Comparison of ENCODE assay signal across 10 cellular contexts in genomic region chr18:32730068-32730467, GRCh38. TPM values are rescaled to one million over a fixed set of nuclear protein-coding genes. Genes with fewer than 3 reads are reported as not detected.
DNase-seq lines count a peak whose midpoint lies in the region; ATAC-seq and TF ChIP-seq lines count a peak whose summit lies in the region.
"Had no signal": no experiment of that assay in that cellular context is flagged by ENCODE, and none has a peak within 500 bp of the region (broad histone marks: within the 10 kb centered on the region; RNA-seq: fewer than 3 reads in every experiment).

No MANE protein-coding gene starts in this region.

- H3K4me3 ChIP-seq in DOHH2 (ENCODE audit: low read length): peak overlapping the region; percentile 72
- peak overlapping the region; percentile 52 for H3K4me3 ChIP-seq in MG63
- H3K4me3 ChIP-seq in colonic mucosa: peak overlapping the region; percentile 18
- H3K4me3 ChIP-seq in retinal pigment epithelial cell (ENCODE audit: low read length): peak overlapping the region; percentile 52
- peak overlapping the region in 1 of 2 donors; percentile 17 for H3K4me3 ChIP-seq in body of pancreas

- H3K79me2 ChIP-seq in DOHH2 (ENCODE audit: control insufficient read depth, low read length): peaks cover 18% of the 10 kb centered on the region

- H3F3A ChIP-seq in DOHH2 (ENCODE audit: control insufficient read depth, insufficient read depth): no peaks in the 10 kb centered on the region

- H3K9me2 ChIP-seq in DOHH2 (replicated peaks; ENCODE audit: control insufficient read depth, low read length): no peaks in the 10 kb centered on the region

- H4K20me1 ChIP-seq in DOHH2 (ENCODE audit: control insufficient read depth, insufficient read depth, low read depth, low read length): no peaks in the 10 kb centered on the region

- ATAC-seq in body of pancreas: no peak

- no peaks in the 10 kb centered on the region for H3K27me3 ChIP-seq in DOHH2 (ENCODE audit: control insufficient read depth, low read length)
- H3K27me3 ChIP-seq in MG63: no peaks in the 10 kb centered on the region
- H3K27me3 ChIP-seq in colonic mucosa: no peaks in the 10 kb centered on the region
- no peaks in the 10 kb centered on the region for H3K27me3 ChIP-seq in body of pancreas

- H3K27ac ChIP-seq in DOHH2 (ENCODE audit: low read depth, low read length): 0 out of 2 replicates have a peak overlapping the region, but pooled peaks have one; percentile 13
- H3K27ac ChIP-seq in colonic mucosa: no peak overlapping the region
- H3K27ac ChIP-seq in body of pancreas: no peak overlapping the region
- H3K27ac ChIP-seq: WERI-Rb-1 had no signal

- TF ChIP-seq POLR2A in body of pancreas (IDR thresholded peaks at IDR 0.05): no peak

- no peak for DNase-seq in MG63
- no peak for DNase-seq in colonic mucosa
- DNase-seq in retinal pigment epithelial cell (ENCODE audit: low read depth): no peak
- no peak for DNase-seq in activated effector memory CD4-positive, alpha-beta T cell treated with anti-CD3 and anti-CD28 coated beads, Interleukin-2, amount 50 U/mL, for 16 hours
- no peak for DNase-seq in ACHN
- DNase-seq in activated CD8-positive, alpha-beta memory T cell treated with anti-CD3 and anti-CD28 coated beads, Interleukin-2, amount 50 U/mL, for 48 hours: no peak
- DNase-seq in body of pancreas: no peak
- DNase-seq: cerebellar nuclear complex, WERI-Rb-1 had no signal

- no peaks in the 10 kb centered on the region for H3K9me3 ChIP-seq in DOHH2 (ENCODE audit: control insufficient read depth, insufficient read depth, low read length)
- H3K9me3 ChIP-seq in MG63: no peaks in the 10 kb centered on the region
- no peaks in the 10 kb centered on the region for H3K9me3 ChIP-seq in colonic mucosa
- no peaks in the 10 kb centered on the region for H3K9me3 ChIP-seq in body of pancreas

- intact Hi-C loops in colonic mucosa (cut with DNase I): no loop called here
- intact Hi-C loops in body of pancreas (cut with DNase I): no loop called here

- H3K4me1 ChIP-seq in DOHH2 (ENCODE audit: control insufficient read depth, low read length) (peaks cover 31% of the 10 kb centered on the region), colonic mucosa (no peaks in the 10 kb centered on the region), body of pancreas (no peaks in the 10 kb centered on the region)

- H3K36me3 ChIP-seq in DOHH2 (ENCODE audit: control insufficient read depth, low read length) (peaks cover 27% of the 10 kb centered on the region), MG63 (no peaks in the 10 kb centered on the region), colonic mucosa (no peaks in the 10 kb centered on the region), body of pancreas (replicated peaks in 1 of 2; ENCODE audit: insufficient read depth in 1 of 2, low read depth in 2 of 2) (no peaks in the 10 kb centered on the region)
- H3K36me3 ChIP-seq: WERI-Rb-1 had no signal

- in situ Hi-C loops in ACHN (cut with HindIII; ENCODE audit: low pct_ligation_motif_present, low pct_unique_long_range_greater_than_20kb, low sequenced_read_pairs): no loop called here

- peak overlapping the region; percentile 90 for H3K4me2 ChIP-seq in DOHH2 (ENCODE audit: low read length)

- H3K9ac ChIP-seq in colonic mucosa (ENCODE audit: low read depth in 2 of 2, low read length in 2 of 2): no peak overlapping the region

- 8 to 17% methylated on average over 2 of the region's 2 CpGs for WGBS in body of pancreas, 2 donors

- no peak for TF ChIP-seq CTCF in DOHH2 (IDR thresholded peaks at IDR 0.05; ENCODE audit: low read depth, low read length, poor library complexity, severe bottlenecking)
- no peak for TF ChIP-seq CTCF in colonic mucosa (IDR thresholded peaks at IDR 0.05)
- no peak for TF ChIP-seq CTCF in retinal pigment epithelial cell (conservative IDR thresholded peaks at IDR 0.05; ENCODE audit: low read depth, low read length)
- no peak for TF ChIP-seq CTCF in body of pancreas (IDR thresholded peaks at IDR 0.05)

RNA-seq across cellular contexts. Expression of gene KLHL14, which starts 42.8 kb away (rescaled TPM):
- total RNA-seq in MG63 (2014; rRNA removed; shearing (Covaris generic); ENCODE audit: low replicate concordance): not detected in 2 replicates
- total RNA-seq in colonic mucosa (under 1 TPM; 0.07 to 0.08 TPM), body of pancreas (not detected)
